2 cellular contexts compared by ENCODE assay signal in the genomic region with DNA sequence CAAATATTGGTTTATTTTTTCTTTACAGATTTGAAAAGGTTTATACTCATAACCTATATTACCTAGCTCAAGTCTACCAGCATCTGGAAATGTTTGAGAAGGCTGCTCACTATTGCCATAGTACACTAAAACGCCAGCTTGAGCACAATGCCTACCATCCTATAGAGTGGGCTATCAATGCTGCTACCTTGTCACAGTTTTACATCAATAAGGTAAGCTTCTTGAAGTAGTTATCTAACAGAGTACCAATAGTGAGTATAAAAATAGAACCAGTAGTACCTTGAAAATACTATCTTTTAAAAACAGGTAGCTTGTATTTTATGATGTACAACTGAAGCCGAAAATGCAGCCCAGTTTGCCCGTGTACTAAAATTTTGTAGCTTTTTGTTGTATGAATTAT.
"Had no signal": no experiment of that assay in that cellular context is flagged by ENCODE, and none has a peak within 500 bp of the region (broad histone marks: within the 10 kb centered on the region; RNA-seq: fewer than 3 reads in every experiment).

No MANE protein-coding gene starts in this region.

- H3K4me3 ChIP-seq: GM12878 had no signal

- DNase-seq: GF-D8 had no signal
